13 cellular contexts compared by ENCODE assay signal in genomic region chr4:54783402-54784110, GRCh38.
A peak's percentile ranks its signal among the peaks of the same experiment; 100 is the strongest.
DNase-seq lines count a peak whose midpoint lies in the region; ATAC-seq, FAIRE-seq and TF ChIP-seq lines count a peak whose summit lies in the region.
"Had no signal": no experiment of that assay in that cellular context is flagged by ENCODE, and none has a peak within 500 bp of the region (broad histone marks: within the 10 kb centered on the region; RNA-seq: fewer than 3 reads in every experiment).

No MANE protein-coding gene starts in this region.

- in situ Hi-C loops in HepG2 (cut with HindIII; ENCODE audit: extremely low pct_ligation_motif_present, low pct_unique_long_range_greater_than_20kb) = no loop called here

- peak; percentile 37 for ATAC-seq in HG02678 (IDR thresholded peaks at IDR 0.05; ENCODE audit: unreplicated experiment)
- ATAC-seq in HepG2 = peak; percentile 81
- ATAC-seq: stimulated activated effector memory CD8-positive, alpha-beta T cell treated with anti-CD3 and anti-CD28 coated beads, Interleukin-12 subunit alpha, Interleukin-12 subunit beta, amount 100 ng/mL, for 72 hours had no signal

- TF ChIP-seq RAD21 in HepG2 (CRISPR knock-in tag; IDR thresholded peaks at IDR 0.05) = no peak

- H3K4me2 ChIP-seq in HepG2 (ENCODE audit: low read depth, low read length) = peak overlapping the region; percentile 39; the same call in 1 of the 2 replicates
- no peak overlapping the region for H3K4me2 ChIP-seq in OCI-LY7 (ENCODE audit: low read length)

- intact Hi-C loops in ascending aorta (cut with DNase I) = loop anchor here (1.0 to 10.0 kb wide), 5 partner anchors 499 to 1599 kb away; partner anchors contain the start of genes CLOCK, SRD5A3 and TMEM165
- intact Hi-C loops in HepG2 (cut with micrococcal nuclease; ENCODE audit: unreplicated experiment) = no loop called here
- intact Hi-C loops in OCI-LY7 (cut with micrococcal nuclease; ENCODE audit: unreplicated experiment) = no loop called here

- H3K9ac ChIP-seq in HepG2 (ENCODE audit: insufficient read depth, low read depth, low read length) = no peak overlapping the region

- H3K4me1 ChIP-seq in ascending aorta (peaks cover 0 to 26% of the 10 kb centered on the region in 2 donors), HepG2 (ENCODE audit: insufficient read depth, low read length) (no peaks in the 10 kb centered on the region), OCI-LY7 (ENCODE audit: insufficient read depth, low read length, poor library complexity, severe bottlenecking) (no peaks in the 10 kb centered on the region)

- TF ChIP-seq CTCF in ascending aorta (IDR thresholded peaks at IDR 0.05) (no peak), HepG2 (CRISPR knock-in tag; IDR thresholded peaks at IDR 0.05) (no peak), OCI-LY7 (conservative IDR thresholded peaks at IDR 0.05; ENCODE audit: low read length) (no peak)

- no peak for TF ChIP-seq EP300 in HepG2 (IDR thresholded peaks at IDR 0.05; ENCODE audit: low read depth in 2 of 2, low read length in 2 of 2)
- no peak for TF ChIP-seq EP300 in HepG2 (CRISPR knock-in tag; IDR thresholded peaks at IDR 0.05; ENCODE audit: borderline replicate concordance)

- H3K36me3 ChIP-seq in ascending aorta (no peaks in the 10 kb centered on the region), HepG2 (replicated peaks in 1 of 2; ENCODE audit: control insufficient read depth in 1 of 2, insufficient read depth in 2 of 2, low read length in 2 of 2) (no peaks in the 10 kb centered on the region), OCI-LY7 (ENCODE audit: insufficient read depth, low read length) (no peaks in the 10 kb centered on the region)

- no peaks in the 10 kb centered on the region for H3K9me2 ChIP-seq in OCI-LY7 (ENCODE audit: insufficient read depth, low read length)

- H3K27ac ChIP-seq in ascending aorta (peak overlapping the region; percentile 77 to 83), HepG2 (ENCODE audit: extremely low read length, insufficient read depth, low read length) (no peak overlapping the region), temporal lobe (ENCODE audit: low read depth, low read length) (peak overlapping the region; percentile 78), OCI-LY7 (ENCODE audit: low read depth, low read length, poor library complexity, severe bottlenecking) (no peak overlapping the region)

- H2AFZ ChIP-seq in HepG2 (ENCODE audit: low read length) (no peak overlapping the region), OCI-LY7 (ENCODE audit: low read length) (no peak overlapping the region)

- H3K9me3 ChIP-seq in ascending aorta (no peaks in the 10 kb centered on the region), HepG2 (ENCODE audit: low read length) (no peaks in the 10 kb centered on the region), OCI-LY7 (ENCODE audit: low read length) (no peaks in the 10 kb centered on the region)

- no peaks in the 10 kb centered on the region for H4K20me1 ChIP-seq in HepG2 (ENCODE audit: insufficient read depth, low read length)
- no peaks in the 10 kb centered on the region for H4K20me1 ChIP-seq in OCI-LY7 (ENCODE audit: insufficient read depth, low read length)

- H3K27me3 ChIP-seq in ascending aorta (no peaks in the 10 kb centered on the region), HepG2 (ENCODE audit: control insufficient read depth in 1 of 2, insufficient read depth in 2 of 2, low read length in 2 of 2) (no peaks in the 10 kb centered on the region)

- CTCF ChIA-PET in HepG2 (lab: Yijun Ruan, JAX; ENCODE audit: low intra/inter-chr PET ratio, low total read pairs) = no interaction called here
- CTCF ChIA-PET in OCI-LY7 (lab: Charles Lee; ENCODE audit: unreplicated experiment) = no interaction called here

- no TSS peak for BruUV-seq in HepG2 (replicated peaks; lab: Mats Ljungman, UMichigan)
- BruUV-seq in OCI-LY7 (replicated peaks; lab: Mats Ljungman, UMichigan) = no TSS peak

- peak overlapping the region in 1 of 2 donors; percentile 37 for H3K4me3 ChIP-seq in ascending aorta
- H3K4me3 ChIP-seq in HepG2 (replicated peaks in 1 of 3; ENCODE audit: insufficient read depth in 1 of 3, low read depth in 2 of 3, low read length in 3 of 3) = no peak overlapping the region
- no peak overlapping the region for H3K4me3 ChIP-seq in OCI-LY7 (ENCODE audit: low read depth, low read length, poor library complexity, severe bottlenecking)

- DNase-seq in ascending aorta (ENCODE audit: low spot score in 2 of 2) = no peak
- peak; percentile 17 for DNase-seq in HepG2 (ENCODE audit: low spot score)
- no peak for DNase-seq in AML-193 (lab: John Stamatoyannopoulos, UW)
- DNase-seq in OCI-LY7 (ENCODE audit: low spot score) = no peak
- DNase-seq in cortex of kidney (lab: John Stamatoyannopoulos, UW) = no peak
- DNase-seq in NCI-H526 treated with DMSO at 0.1 percent for 48 hours (lab: John Stamatoyannopoulos, UW) = no peak
- DNase-seq: activated CD4-positive, alpha-beta memory T cell treated with anti-CD3 and anti-CD28 coated beads, Interleukin-2, amount 10 ng/mL, durations not matched to agents 7 days and 5 days; activated naive CD4-positive, alpha-beta T cell had no signal

- no peak for TF ChIP-seq POLR2A in HepG2 (IDR thresholded peaks at IDR 0.05; ENCODE audit: insufficient read depth in 1 of 2, low read depth in 2 of 2, low read length in 2 of 2)

- 22% methylated on average over 7 of the region's 7 CpGs for WGBS in HepG2 (ENCODE audit: low lambda C conversion rate)

- FAIRE-seq in HepG2 (lab: Jason Lieb, UNC) = no peak
- FAIRE-seq: colon, H1 had no signal

- H3K79me2 ChIP-seq in HepG2 (ENCODE audit: insufficient read depth, low read length) (no peaks in the 10 kb centered on the region), OCI-LY7 (ENCODE audit: insufficient read depth, low read depth, low read length) (no peaks in the 10 kb centered on the region)

- POLR2A ChIA-PET in HepG2 (lab: Yijun Ruan, JAX) (no interaction called here), OCI-LY7 (lab: Charles Lee) (interaction anchor here (0.5 kb wide), 1 partner anchor 70 kb away, joined by 5 read pairs; no protein-coding TSS in a partner anchor)

TF ChIP-seq in HepG2, 621 proteins besides CTCF, POLR2A, EP300 and RAD21 (continues in another document):
- TF ChIP-seq FOXA1 (IDR thresholded peaks at IDR 0.05) (no peak), FOXA1 (CRISPR knock-in tag; IDR thresholded peaks at IDR 0.05) (peak; percentile 76), CEBPG (CRISPR knock-in tag; IDR thresholded peaks at IDR 0.05) (peak; percentile 54), ZHX1 (CRISPR knock-in tag; IDR thresholded peaks at IDR 0.05; ENCODE audit: low read depth) (no peak), FOXK1 (CRISPR knock-in tag; IDR thresholded peaks at IDR 0.05; ENCODE audit: borderline replicate concordance, low read depth) (no peak), ZBTB49 (CRISPR knock-in tag; IDR thresholded peaks at IDR 0.05; ENCODE audit: borderline replicate concordance) (no peak), ZBTB7B (CRISPR knock-in tag; IDR thresholded peaks at IDR 0.05) (no peak), CEBPB (IDR thresholded peaks at IDR 0.05; ENCODE audit: borderline replicate concordance, low read depth, low read length) (peak; percentile 81), ZBTB38 (CRISPR knock-in tag; IDR thresholded peaks at IDR 0.05) (no peak), RARG (CRISPR knock-in tag; IDR thresholded peaks at IDR 0.05; ENCODE audit: low read depth) (no peak), ZSCAN21 (CRISPR knock-in tag; IDR thresholded peaks at IDR 0.05; ENCODE audit: borderline replicate concordance) (no peak), ZBTB34 (CRISPR knock-in tag; IDR thresholded peaks at IDR 0.05) (no peak)

Comparison
In these comparisons a context has a peak if more than half of its experiments do, and no peak if none do; other contexts are left out.
1. H3K27ac ChIP-seq: peak in ascending aorta (2 of 2) and temporal lobe (single experiment); none in HepG2 (single experiment) and OCI-LY7 (single experiment).